Comparison of ENCODE assay signal across 8 cellular contexts in genomic region chr18:54224379-54225014, GRCh38. TPM values are rescaled to one million over a fixed set of nuclear protein-coding genes. Genes with fewer than 3 reads are reported as not detected.
A peak's percentile ranks its signal among the peaks of the same experiment; 100 is the strongest.
DNase-seq lines count a peak whose midpoint lies in the region; TF ChIP-seq lines count a peak whose summit lies in the region.

MBD2 (minus strand) TSS chr18:54224669; CDS start chr18:54224559, 110 bp downstream.

- peak within 1 kb of the TSS; percentile 66 for H3K9ac ChIP-seq in H9 (ENCODE audit: extremely low read depth, insufficient read length, low read length)
- peak within 1 kb of the TSS; percentile 64 for H3K9ac ChIP-seq in neural cell (ENCODE audit: low read length)

- H4K5ac ChIP-seq in H9 (ENCODE audit: insufficient read length, low read depth, low read length), result no peak within 1 kb of the TSS

- no peak within 1 kb of the TSS for H2BK12ac ChIP-seq in H9 (ENCODE audit: insufficient read length, low read depth, low read length)

- no peak within 1 kb of the TSS for H4K91ac ChIP-seq in H9 (ENCODE audit: insufficient read length, low read depth, low read length)

- no peak within 1 kb of the TSS for H4K8ac ChIP-seq in H9 (replicated peaks; ENCODE audit: insufficient read length, low read depth, low read length)

- peak within 1 kb of the TSS; percentile 92 to 97 for H3K4me3 Mint-ChIP-seq in H9

- DNase-seq in G401 (ENCODE audit: low spot score) (peak; percentile 95), H9 (peak; percentile 96), MG63 (peak; percentile 90), SHP77 treated with DMSO at 0.1 percent for 48 hours (lab: John Stamatoyannopoulos, UW) (peak; percentile 81), activated gamma-delta T cell (lab: John Stamatoyannopoulos, UW) (peak; percentile 89), fibroblast of the conjunctiva (ENCODE audit: low read depth) (peak; percentile 92), stomach (peak; percentile 95)

- H3F3A ChIP-seq in neural cell (ENCODE audit: insufficient read depth, low read length, poor library complexity, severe bottlenecking), result no peaks in the 10 kb centered on the region

- H3K23ac ChIP-seq in H9 (ENCODE audit: insufficient read length, low read depth, low read length), result no peak within 1 kb of the TSS

- no peak within 1 kb of the TSS for H3K18ac ChIP-seq in H9 (ENCODE audit: insufficient read length, low read depth, low read length)

- H3K79me2 ChIP-seq in H9 (ENCODE audit: insufficient read depth, low read length) (peaks cover 34% of the 10 kb centered on the region), neural cell (replicated peaks; ENCODE audit: insufficient read depth, low read length) (peaks cover 37% of the 10 kb centered on the region)

- H2BK15ac ChIP-seq in H9 (ENCODE audit: low read depth, low read length), result no peak within 1 kb of the TSS

- in situ Hi-C loops in G401 (cut with HindIII; ENCODE audit: low sequenced_read_pairs), result no loop called here

- H3K4me1 ChIP-seq in H9 (ENCODE audit: insufficient read depth, low read length) (no peaks in the 10 kb centered on the region; the same call in 1 of the 2 replicates), stomach (peaks cover 27 to 50% (median 40%) of the 10 kb centered on the region in 4 donors)

- H3K9me3 Mint-ChIP-seq in H9, result no peaks in the 10 kb centered on the region

- peaks cover 3% of the 10 kb centered on the region for H3K79me1 ChIP-seq in H9 (ENCODE audit: insufficient read depth, low read depth, low read length, poor library complexity, severe bottlenecking)

- H3K9me2 ChIP-seq in neural cell (ENCODE audit: insufficient read depth, low read length), result no peaks in the 10 kb centered on the region

- H3K36me3 Mint-ChIP-seq in H9 (ENCODE audit: insufficient read depth in 1 of 3, low read depth in 3 of 3), result peaks cover 4 to 9% (median 8%) of the 10 kb centered on the region in 3 experiments; a peak in 5 of 7 replicates

- H3K4me2 ChIP-seq in H9 (ENCODE audit: insufficient read depth, insufficient read length, low read length) (peak within 1 kb of the TSS; percentile 99), neural cell (ENCODE audit: low read length) (peak within 1 kb of the TSS; percentile 98)

- TF ChIP-seq RAD21 in neural cell (conservative IDR thresholded peaks at IDR 0.05), result peak; percentile 36

- H3K36me3 ChIP-seq in MG63, result peaks cover 15% of the 10 kb centered on the region
- no peaks in the 10 kb centered on the region for H3K36me3 ChIP-seq in neural cell (ENCODE audit: insufficient read depth, low read length)
- H3K36me3 ChIP-seq in stomach, result no peaks in the 10 kb centered on the region

- H3K14ac ChIP-seq in H9 (ENCODE audit: insufficient read depth, low read length), result no peak within 1 kb of the TSS; the same call in 1 of the 2 replicates

- no CpG with 5 or more reads among the region's 66 CpGs for WGBS in H9 (ENCODE audit: extremely low coverage, insufficient read length, low lambda C conversion rate)
- WGBS in stomach, 5 donors, result 0 to 1% (median 1%) methylated on average over 13 to 66 of the region's 66 CpGs

- H3T11ph ChIP-seq in H9 (ENCODE audit: low read length), result no peak within 1 kb of the TSS

- H2AK5ac ChIP-seq in H9 (ENCODE audit: insufficient read length, low read length), result no peak within 1 kb of the TSS

- H3K27me3 ChIP-seq in H9 (ENCODE audit: insufficient read depth, low read length), result no peaks in the 10 kb centered on the region; the same call in 1 of the 2 replicates
- H3K27me3 ChIP-seq in MG63, result no peaks in the 10 kb centered on the region
- H3K27me3 ChIP-seq in neural cell (ENCODE audit: insufficient read depth, low read depth, low read length), result no peaks in the 10 kb centered on the region
- H3K27me3 ChIP-seq in stomach, result no peaks in the 10 kb centered on the region

- intact Hi-C loops in stomach (cut with DNase I; ENCODE audit: low total_unique reads), result no loop called here

- TF ChIP-seq CTCF in H9 (conservative IDR thresholded peaks at IDR 0.05) (peak; percentile 52), neural cell (IDR thresholded peaks at IDR 0.05; ENCODE audit: poor library complexity, severe bottlenecking) (peak; percentile 55), stomach (IDR thresholded peaks at IDR 0.05) (peak in 1 of 7 experiments; percentile 6)

- TF ChIP-seq POLR2A in stomach (IDR thresholded peaks at IDR 0.05), result no peak

- H4K20me1 ChIP-seq in H9 (ENCODE audit: control insufficient read depth, insufficient read depth, insufficient read length) (no peaks in the 10 kb centered on the region), neural cell (ENCODE audit: insufficient read depth) (no peaks in the 10 kb centered on the region)

- peaks cover 39 to 42% of the 10 kb centered on the region in 2 experiments for H3K4me1 Mint-ChIP-seq in H9

- no peak within 1 kb of the TSS for H3K27ac ChIP-seq in H9 (ENCODE audit: insufficient read length, low read depth, low read length)
- peak within 1 kb of the TSS; percentile 48 for H3K27ac ChIP-seq in neural cell (ENCODE audit: low read length)
- peak within 1 kb of the TSS; percentile 83 to 97 (median 89) for H3K27ac ChIP-seq in stomach

- H2BK5ac ChIP-seq in H9 (ENCODE audit: insufficient read length, low read length), result no peak within 1 kb of the TSS

- TF ChIP-seq EP300 in neural cell (conservative IDR thresholded peaks at IDR 0.05; ENCODE audit: poor library complexity, severe bottlenecking) (peak; percentile 48), stomach (IDR thresholded peaks at IDR 0.05) (no peak)

- no peak within 1 kb of the TSS for H3K4ac ChIP-seq in H9 (ENCODE audit: low read depth, low read length)

- peaks cover 7% of the 10 kb centered on the region for H3K23me2 ChIP-seq in H9 (ENCODE audit: insufficient read length, low read depth, low read length, poor library complexity, severe bottlenecking)

- no peak within 1 kb of the TSS for H3K56ac ChIP-seq in H9 (ENCODE audit: insufficient read length, low read depth, low read length)

- peak within 1 kb of the TSS; percentile 65 for H3K4me3 ChIP-seq in MG63
- H3K4me3 ChIP-seq in neural cell (ENCODE audit: low read length), result peak within 1 kb of the TSS; percentile 79
- peak within 1 kb of the TSS; percentile 76 to 86 (median 82) for H3K4me3 ChIP-seq in stomach

- peak within 1 kb of the TSS in 2 of 3 experiments; percentile 93 to 94; a peak in 6 of 7 replicates for H3K27ac Mint-ChIP-seq in H9

- H2BK120ac ChIP-seq in H9 (ENCODE audit: low read depth, low read length, poor library complexity, severe bottlenecking), result no peak within 1 kb of the TSS

- H3K9me3 ChIP-seq in H9 (ENCODE audit: control insufficient read depth, low read depth, low read length) (no peaks in the 10 kb centered on the region), MG63 (no peaks in the 10 kb centered on the region), neural cell (ENCODE audit: low read length) (no peaks in the 10 kb centered on the region), stomach (no peaks in the 10 kb centered on the region)

- no peaks in the 10 kb centered on the region; the same call in 1 of the 2 replicates for H3K27me3 Mint-ChIP-seq in H9 (ENCODE audit: low read depth)

- H2BK20ac ChIP-seq in H9 (ENCODE audit: low read depth, low read length, poor library complexity, severe bottlenecking), result no peak within 1 kb of the TSS

- H2AFZ ChIP-seq in H9 (ENCODE audit: low read length), result peak within 1 kb of the TSS; percentile 7
- H2AFZ ChIP-seq in neural cell (ENCODE audit: low read depth, low read length), result peak within 1 kb of the TSS; percentile 93

TF ChIP-seq in neural cell, 6 proteins besides CTCF, POLR2A, EP300 and RAD21:
- TF ChIP-seq POLR2AphosphoS5 (IDR thresholded peaks at IDR 0.05), result no peak
- TF ChIP-seq MXI1 (conservative IDR thresholded peaks at IDR 0.05; ENCODE audit: poor library complexity, severe bottlenecking), result peak; percentile 66
- TF ChIP-seq SMC3 (conservative IDR thresholded peaks at IDR 0.05; ENCODE audit: poor library complexity), result peak; percentile 53
- no peak for TF ChIP-seq TAF1 (IDR thresholded peaks at IDR 0.05; ENCODE audit: low read depth)
- no peak for TF ChIP-seq REST (IDR thresholded peaks at IDR 0.05; ENCODE audit: borderline replicate concordance)
TF ChIP-seq in neural cell: peak in this region for 2.

RNA-seq across cellular contexts. Expression of gene MBD2, which starts in this region (rescaled TPM):
- 29.3 and 36.0 TPM in 2 replicates for total RNA-seq in G401 (2014; rRNA removed; shearing (Covaris generic))
- 29.9 and 34.0 TPM in 2 replicates for total RNA-seq in H9 (2021)
- 31.2 and 749 TPM in 2 replicates for total RNA-seq in MG63 (2014; rRNA removed; shearing (Covaris generic); ENCODE audit: low replicate concordance)
- 16.4 and 20.5 TPM in 2 replicates for polyA plus RNA-seq in neural cell
- 26.5 and 27.3 TPM in 2 replicates for polyA minus RNA-seq in neural cell
- 10 to 100 TPM; 23.3 to 70.5 (median 39.1) TPM for total RNA-seq in stomach
- polyA plus RNA-seq in stomach, result 10 to 100 TPM; 24.7 to 38.7 (median 38.2) TPM
